Comparison of ENCODE assay signal across 24 cellular contexts in the genomic region with DNA sequence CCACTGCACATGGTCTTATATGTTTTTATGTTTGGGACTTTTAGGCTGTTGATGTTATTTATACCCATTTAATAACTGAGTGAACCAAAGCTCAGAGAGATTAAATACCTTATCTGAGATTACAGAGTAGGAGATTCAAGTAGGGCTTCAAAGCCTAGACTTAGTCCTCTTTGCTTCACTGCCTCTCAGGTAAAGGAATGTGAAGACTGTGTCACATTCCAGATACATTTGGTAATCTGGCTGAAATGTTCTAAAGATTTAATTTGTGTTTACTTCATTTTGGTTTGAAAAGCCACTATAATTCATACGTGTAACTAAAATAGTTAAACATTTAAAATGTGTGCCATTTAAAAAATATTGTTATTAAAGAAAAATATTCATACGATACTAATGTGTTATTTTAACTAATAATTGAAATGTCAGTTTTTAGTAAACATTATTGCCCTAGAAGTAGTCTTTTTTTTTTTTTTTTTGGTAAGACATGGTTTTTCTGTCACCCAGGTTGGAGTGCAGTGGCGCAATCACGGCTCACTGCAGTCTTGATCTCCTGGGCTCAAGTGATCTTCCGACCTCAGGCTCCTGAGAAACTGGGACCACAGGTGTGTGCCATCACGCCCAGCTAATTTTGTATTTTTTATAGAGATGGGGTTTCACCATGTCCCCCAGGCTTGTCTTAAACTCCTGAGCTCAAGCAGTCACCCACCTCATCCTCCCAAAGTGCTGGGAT.
"Had no signal": no experiment of that assay in that cellular context is flagged by ENCODE, and none has a peak within 500 bp of the region (broad histone marks: within the 10 kb centered on the region; RNA-seq: fewer than 3 reads in every experiment).

No MANE protein-coding gene starts in this region.

- H3K27me3 Mint-ChIP-seq: activated CD4-positive, alpha-beta memory T cell treated with anti-CD3 and anti-CD28 coated beads for 36 hours; activated naive CD4-positive, alpha-beta T cell treated with anti-CD3 and anti-CD28 coated beads, Interleukin-2, amount 50 U/mL, for 24 hours; dendritic cell treated with granulocyte-macrophage colony-stimulating factor and Interleukin-4, amounts not matched to agents 40 ng/mL and 50 ng/mL, for 4 days; type B pancreatic cell had no signal

- H3K9me3 ChIP-seq: breast epithelium, esophagus squamous epithelium, left ventricle myocardium inferior, neutrophil, ovary, prostate gland, spleen, testis had no signal

- H3K36me3 Mint-ChIP-seq: activated CD4-positive, alpha-beta memory T cell treated with anti-CD3 and anti-CD28 coated beads for 36 hours; naive B cell had no signal

- H3K4me1 ChIP-seq: breast epithelium, esophagus squamous epithelium, prostate gland, testis had no signal

- H3K4me3 Mint-ChIP-seq: activated CD4-positive, alpha-beta memory T cell treated with anti-CD3 and anti-CD28 coated beads for 36 hours; activated naive CD4-positive, alpha-beta T cell treated with anti-CD3 and anti-CD28 coated beads, Interleukin-2, amount 50 U/mL, for 24 hours; activated naive CD8-positive, alpha-beta T cell treated with anti-CD3 and anti-CD28 coated beads, Interleukin-2, amount 50 U/mL, for 24 hours; central memory CD8-positive, alpha-beta T cell; dendritic cell treated with granulocyte-macrophage colony-stimulating factor and Interleukin-4, amounts not matched to agents 40 ng/mL and 50 ng/mL, for 4 days; naive B cell; nephron progenitor cell; type B pancreatic cell had no signal

- H3K27me3 ChIP-seq: breast epithelium, esophagus squamous epithelium, heart right ventricle, neutrophil, ovary, spleen, testis had no signal

- ATAC-seq: activated naive CD8-positive, alpha-beta T cell treated with anti-CD3 and anti-CD28 coated beads, Interleukin-2, amount 50 U/mL, for 24 hours; heart right ventricle had no signal

- H3K9me3 Mint-ChIP-seq: activated naive CD4-positive, alpha-beta T cell treated with anti-CD3 and anti-CD28 coated beads, Interleukin-2, amount 50 U/mL, for 24 hours; activated naive CD8-positive, alpha-beta T cell treated with anti-CD3 and anti-CD28 coated beads, Interleukin-2, amount 50 U/mL, for 24 hours; central memory CD8-positive, alpha-beta T cell; dendritic cell treated with granulocyte-macrophage colony-stimulating factor and Interleukin-4, amounts not matched to agents 40 ng/mL and 50 ng/mL, for 4 days; naive B cell; type B pancreatic cell had no signal

- H3K4me3 ChIP-seq: breast epithelium, esophagus squamous epithelium, heart right ventricle, left ventricle myocardium inferior, ovary, prostate gland, spleen, testis had no signal

- H3K27ac Mint-ChIP-seq: activated CD4-positive, alpha-beta memory T cell treated with anti-CD3 and anti-CD28 coated beads for 36 hours; activated naive CD4-positive, alpha-beta T cell treated with anti-CD3 and anti-CD28 coated beads, Interleukin-2, amount 50 U/mL, for 24 hours; activated naive CD8-positive, alpha-beta T cell treated with anti-CD3 and anti-CD28 coated beads, Interleukin-2, amount 50 U/mL, for 24 hours; dendritic cell treated with granulocyte-macrophage colony-stimulating factor and Interleukin-4, amounts not matched to agents 40 ng/mL and 50 ng/mL, for 4 days; naive B cell; nephron progenitor cell; type B pancreatic cell had no signal

- H3K4me1 Mint-ChIP-seq: activated naive CD8-positive, alpha-beta T cell treated with anti-CD3 and anti-CD28 coated beads, Interleukin-2, amount 50 U/mL, for 24 hours; central memory CD8-positive, alpha-beta T cell; naive B cell had no signal

- H3K36me3 ChIP-seq: breast epithelium, esophagus squamous epithelium, heart right ventricle, left ventricle myocardium inferior, neutrophil, ovary, prostate gland, spleen had no signal

- H3K27ac ChIP-seq: breast epithelium, epithelial cell of prostate, esophagus squamous epithelium, heart right ventricle, neutrophil, ovary, prostate gland, spleen, testis had no signal

- DNase-seq: activated CD4-positive, alpha-beta memory T cell treated with anti-CD3 and anti-CD28 coated beads for 36 hours; activated CD4-positive, alpha-beta T cell treated with anti-CD3 and anti-CD28 coated beads for 4 hours; activated CD8-positive, alpha-beta memory T cell treated with anti-CD3 and anti-CD28 coated beads, Interleukin-2, amount 50 U/mL, for 4 hours; activated naive CD8-positive, alpha-beta T cell treated with anti-CD3 and anti-CD28 coated beads, Interleukin-2, amount 50 U/mL, for 24 hours; activated T-cell treated with anti-CD3 and anti-CD28 coated beads, Interleukin-2, amount 50 U/mL, for 1 hour; amygdala; esophagus squamous epithelium; foreskin melanocyte; heart right ventricle; left ventricle myocardium inferior; naive B cell; nephron progenitor cell; ovary; spleen; stimulated activated naive CD4-positive, alpha-beta T cell treated with Interleukin-2 at 50 U/mL for 16 hours; testis had no signal
